In genomic region chr7:27183682-27184341, GRCh38 we compare ENCODE assay signal across 8 cellular contexts. TPM values are rescaled to one million over a fixed set of nuclear protein-coding genes. Genes with fewer than 3 reads are reported as not detected.
DNase-seq lines count a peak whose midpoint lies in the region; TF ChIP-seq lines count a peak whose summit lies in the region.

No MANE protein-coding gene starts in this region.

- peaks cover 55% of the 10 kb centered on the region for H4K20me1 ChIP-seq in Loucy (ENCODE audit: insufficient read depth, low read length, poor library complexity, severe bottlenecking)
- H4K20me1 ChIP-seq in neural progenitor cell (ENCODE audit: low read depth) = peaks cover 100% of the 10 kb centered on the region

- H3K4me2 ChIP-seq in Loucy (ENCODE audit: low read depth, low read length, poor library complexity, severe bottlenecking) = peak overlapping the region; percentile 98
- H3K4me2 ChIP-seq in neural progenitor cell = peak overlapping the region; percentile 57

- H3K27me3 Mint-ChIP-seq in Caco-2 (ENCODE audit: insufficient read depth, unreplicated experiment) (peaks cover 8% of the 10 kb centered on the region), neural progenitor cell (ENCODE audit: insufficient read depth, low read depth) (peaks cover 94% of the 10 kb centered on the region)

- peaks cover 14% of the 10 kb centered on the region for H3K4me1 ChIP-seq in Caco-2
- H3K4me1 ChIP-seq in Loucy (ENCODE audit: insufficient read depth, low read length, poor library complexity, severe bottlenecking) = peaks cover 54% of the 10 kb centered on the region
- H3K4me1 ChIP-seq in breast epithelium = peaks cover 0 to 15% of the 10 kb centered on the region in 2 donors
- H3K4me1 ChIP-seq in neural progenitor cell = peaks cover 14% of the 10 kb centered on the region

- POLR2A ChIA-PET in Caco-2 (lab: Charles Lee) = no interaction called here

- peaks cover 7% of the 10 kb centered on the region for H3K4me1 Mint-ChIP-seq in Caco-2 (ENCODE audit: low read depth, unreplicated experiment)
- peaks cover 15% of the 10 kb centered on the region for H3K4me1 Mint-ChIP-seq in neural progenitor cell

- DNase-seq in Caco-2 (peak in 1 of 2 experiments; percentile 26), breast epithelium (ENCODE audit: low spot score in 2 of 2) (no peak), neural progenitor cell (ENCODE audit: low spot score) (peak; percentile 57), NCI-H2196 treated with DMSO at 0.1 percent for 48 hours (lab: John Stamatoyannopoulos, UW; ENCODE audit: unreplicated experiment) (no peak), activated gamma-delta T cell treated with Interleukin-2 at 50 U/mL for 16 hours (no peak), T-helper 9 cell (no peak), occipital lobe (lab: John Stamatoyannopoulos, UW) (no peak)

- no peak overlapping the region for H2AFZ ChIP-seq in Loucy (ENCODE audit: low read length)
- no peak overlapping the region for H2AFZ ChIP-seq in neural progenitor cell (replicated peaks)

- no peaks in the 10 kb centered on the region for H3K9me3 Mint-ChIP-seq in Caco-2 (ENCODE audit: unreplicated experiment)
- peaks cover 18% of the 10 kb centered on the region for H3K9me3 Mint-ChIP-seq in neural progenitor cell

- H3K9me3 ChIP-seq in Caco-2 (no peaks in the 10 kb centered on the region), Loucy (ENCODE audit: insufficient read depth, low read depth, low read length) (no peaks in the 10 kb centered on the region), breast epithelium (no peaks in the 10 kb centered on the region), neural progenitor cell (ENCODE audit: low read depth) (no peaks in the 10 kb centered on the region)

- H3K4me3 Mint-ChIP-seq in Caco-2 (ENCODE audit: unreplicated experiment) = peak overlapping the region; percentile 71
- peak overlapping the region; percentile 71 for H3K4me3 Mint-ChIP-seq in neural progenitor cell

- intact Hi-C loops in Caco-2 (cut with micrococcal nuclease; ENCODE audit: unreplicated experiment) = no loop called here
- intact Hi-C loops in breast epithelium (cut with DNase I; ENCODE audit: low total_unique reads) = no loop called here

- no peak for TF ChIP-seq POLR2A in breast epithelium (IDR thresholded peaks at IDR 0.05)

- CTCF ChIA-PET in Caco-2 (lab: Charles Lee) = interaction anchor here (0.7 to 1.8 kb wide), 2 partner anchors 12 to 37 kb away, joined by 5 to 9 read pairs; no protein-coding TSS in a partner anchor

- H3K4me3 ChIP-seq in Caco-2 (ENCODE audit: low read depth, low read length) (peak overlapping the region; percentile 55), Loucy (ENCODE audit: low read length, poor library complexity, severe bottlenecking) (peak overlapping the region; percentile 91), breast epithelium (peak overlapping the region; percentile 39 to 69 (median 55)), neural progenitor cell (no peak overlapping the region)

- H3F3A ChIP-seq in Loucy (ENCODE audit: low read depth) = peaks cover 8% of the 10 kb centered on the region; the same call in 1 of the 2 replicates
- H3F3A ChIP-seq in neural progenitor cell (ENCODE audit: low read depth) = peaks cover 17% of the 10 kb centered on the region

- H3K27me3 ChIP-seq in Caco-2 (replicated peaks; ENCODE audit: control insufficient read depth, insufficient read depth, low read length) (peaks cover 5% of the 10 kb centered on the region), Loucy (ENCODE audit: insufficient read depth, low read length, poor library complexity, severe bottlenecking) (peaks cover 39% of the 10 kb centered on the region), breast epithelium (peaks cover 19 to 97% of the 10 kb centered on the region in 2 donors), neural progenitor cell (peaks cover 100% of the 10 kb centered on the region)

- H3K36me3 ChIP-seq in Caco-2 (ENCODE audit: control insufficient read depth, insufficient read depth, low read length) = no peaks in the 10 kb centered on the region
- no peaks in the 10 kb centered on the region for H3K36me3 ChIP-seq in Loucy (ENCODE audit: insufficient read depth, low read length)
- H3K36me3 ChIP-seq in breast epithelium = no peaks in the 10 kb centered on the region
- H3K36me3 ChIP-seq in neural progenitor cell = no peaks in the 10 kb centered on the region

- TF ChIP-seq CTCF in Caco-2 (IDR thresholded peaks at IDR 0.05; ENCODE audit: insufficient read depth in 1 of 2, low read depth in 1 of 2, low read length in 1 of 2, severe bottlenecking in 1 of 2, unreplicated experiment in 1 of 2) (no peak), Loucy (conservative IDR thresholded peaks at IDR 0.05; ENCODE audit: low read length) (no peak), breast epithelium (IDR thresholded peaks at IDR 0.05) (no peak), neural progenitor cell (IDR thresholded peaks at IDR 0.05) (no peak)

- H3K36me3 Mint-ChIP-seq in Caco-2 (ENCODE audit: insufficient read depth, unreplicated experiment) (peaks cover 6% of the 10 kb centered on the region), neural progenitor cell (no peaks in the 10 kb centered on the region)

- no TSS peak for BruUV-seq in Caco-2 (replicated peaks; lab: Mats Ljungman, UMichigan)

- H3K9ac ChIP-seq in Loucy (ENCODE audit: low read depth, low read length, poor library complexity, severe bottlenecking) (peak overlapping the region; percentile 99), neural progenitor cell (no peak overlapping the region)

- H3K9me2 ChIP-seq in Loucy (replicated peaks; ENCODE audit: low read depth, low read length) = no peaks in the 10 kb centered on the region

- H3K27ac ChIP-seq in breast epithelium = no peak overlapping the region
- H3K27ac ChIP-seq in neural progenitor cell = no peak overlapping the region

- no peak overlapping the region for H3K27ac Mint-ChIP-seq in Caco-2 (ENCODE audit: unreplicated experiment)
- H3K27ac Mint-ChIP-seq in neural progenitor cell = no peak overlapping the region

- H3K79me2 ChIP-seq in Loucy (ENCODE audit: insufficient read depth, low read length) (peaks cover 100% of the 10 kb centered on the region), neural progenitor cell (ENCODE audit: low read depth) (no peaks in the 10 kb centered on the region)

RNA-seq across cellular contexts. Expression of gene HOXA11, which starts 1.2 kb away (rescaled TPM):
- total RNA-seq in Caco-2 (2022) = 0.53 and 0.73 TPM in 2 replicates
- total RNA-seq in breast epithelium = 1 to 10 TPM in 1 of 3 donors, not detected in 2; 1.9 TPM
- not detected in 2 replicates for total RNA-seq in neural progenitor cell (ENCODE audit: low replicate concordance)
- not detected for total RNA-seq in occipital lobe

RNA-seq across cellular contexts. Expression of gene HOXA10, which starts 9.7 kb away (rescaled TPM):
- total RNA-seq in Caco-2 (2022) = 7.8 and 9.5 TPM in 2 replicates
- 10 to 100 TPM in 1 of 3 donors, 1 to 10 TPM in 2; 2.3 to 21.1 (median 5.2) TPM for total RNA-seq in breast epithelium
- total RNA-seq in neural progenitor cell (ENCODE audit: low replicate concordance) = not detected in 2 replicates
- not detected for total RNA-seq in occipital lobe

RNA-seq across cellular contexts. Expression of gene HOXA13, which starts 16.1 kb away (rescaled TPM):
- total RNA-seq in Caco-2 (2022) (0.68 and 1.3 TPM in 2 replicates), breast epithelium (under 1 TPM in 2 of 3 donors, not detected in 1; 0.16 to 0.33 TPM), neural progenitor cell (ENCODE audit: low replicate concordance) (not detected in 2 replicates), occipital lobe (not detected)

RNA-seq across cellular contexts. Expression of gene HOXA9, which starts 18.5 kb away (rescaled TPM):
- total RNA-seq in Caco-2 (2022) = 14.4 and 16.7 TPM in 2 replicates
- total RNA-seq in breast epithelium = 10 to 100 TPM in 1 of 3 donors, 1 to 10 TPM in 2; 7.5 to 18.4 (median 9.0) TPM
- total RNA-seq in neural progenitor cell (ENCODE audit: low replicate concordance) = not detected in 2 replicates
- total RNA-seq in occipital lobe = not detected

RNA-seq across cellular contexts. Expression of gene HOXA7, which starts 27.3 kb away (rescaled TPM):
- 19.7 and 19.9 TPM in 2 replicates for total RNA-seq in Caco-2 (2022)
- 1 to 10 TPM; 4.6 to 8.8 (median 6.2) TPM for total RNA-seq in breast epithelium
- total RNA-seq in neural progenitor cell (ENCODE audit: low replicate concordance) = not detected in 2 replicates
- not detected for total RNA-seq in occipital lobe
